ENCODE assay signal across 8 cellular contexts in genomic region chr7:105876964-105877601, GRCh38. TPM values are rescaled to one million over a fixed set of nuclear protein-coding genes. Genes with fewer than 3 reads are reported as not detected.
DNase-seq lines count a peak whose midpoint lies in the region; ATAC-seq and TF ChIP-seq lines count a peak whose summit lies in the region.

No MANE protein-coding gene starts in this region.

- H3K27ac ChIP-seq in CD8-positive, alpha-beta T cell (ENCODE audit: low read depth, low read length) = peak overlapping the region; percentile 26
- no peak overlapping the region for H3K27ac ChIP-seq in effector memory CD4-positive, alpha-beta T cell (ENCODE audit: insufficient read depth, low read length, poor library complexity, severe bottlenecking)
- H3K27ac ChIP-seq in thymus (ENCODE audit: low read depth) = no peak overlapping the region

- intact Hi-C loops in CD8-positive, alpha-beta T cell (cut with DNase I, micrococcal nuclease) = loop anchor here (1.0 to 10.0 kb wide), 19 partner anchors 20 to 1290 kb away; partner anchors contain the start of genes NAMPT (in 2 of the 2), HBP1 (in 1 of the 2), PUS7 (in 1 of the 2) and SYPL1 (in 1 of the 2)

- 4% methylated on average over 42 of the region's 42 CpGs for WGBS in thymus

- peak in 1 of 7 experiments; percentile 25 for DNase-seq in CD8-positive, alpha-beta T cell
- DNase-seq in T-cell (peak in 11 of 34 experiments; percentile 1 to 28 (median 9)), memory B cell (ENCODE audit: low spot score in 2 of 2) (peak in 1 of 2 donors; percentile 22), MV-4-11 (lab: John Stamatoyannopoulos, UW) (no peak), NCI-H774 (lab: John Stamatoyannopoulos, UW) (no peak)
- DNase-seq in effector memory CD4-positive, alpha-beta T cell = peak in 1 of 3 donors; percentile 6

- no peaks in the 10 kb centered on the region for H3K9me3 Mint-ChIP-seq in CD8-positive, alpha-beta T cell
- H3K9me3 Mint-ChIP-seq in T-cell (no peaks in the 10 kb centered on the region), memory B cell (no peaks in the 10 kb centered on the region)

- POLR2A ChIA-PET in CD8-positive, alpha-beta T cell (lab: Charles Lee) = interaction anchor here (0.7 to 2.4 kb wide), 9 partner anchors 10 to 215 kb away, joined by 3 to 10 read pairs (median 4); no protein-coding TSS in a partner anchor
- POLR2A ChIA-PET in T-cell (lab: Charles Lee) = interaction anchor here in 1 of 2 donors (0.6 to 0.7 kb wide), 2 partner anchors 15 to 339 kb away, joined by 3 to 5 read pairs; no protein-coding TSS in a partner anchor

- H3K4me1 ChIP-seq in CD8-positive, alpha-beta T cell (ENCODE audit: insufficient read depth, low read length) = peaks cover 37% of the 10 kb centered on the region
- peaks cover 9% of the 10 kb centered on the region for H3K4me1 ChIP-seq in effector memory CD4-positive, alpha-beta T cell (ENCODE audit: control insufficient read depth, insufficient read depth, low read length, poor library complexity, severe bottlenecking)
- H3K4me1 ChIP-seq in thymus (ENCODE audit: control insufficient read depth, insufficient read depth, low read length) = peaks cover 6% of the 10 kb centered on the region

- H3K4me1 Mint-ChIP-seq in CD8-positive, alpha-beta T cell (ENCODE audit: low read depth) = peaks cover 65% of the 10 kb centered on the region
- H3K4me1 Mint-ChIP-seq in T-cell (peaks cover 67 to 77% (median 71%) of the 10 kb centered on the region in 3 donors), memory B cell (peaks cover 3% of the 10 kb centered on the region)

- peaks cover 14% of the 10 kb centered on the region for H3K36me3 Mint-ChIP-seq in CD8-positive, alpha-beta T cell
- peaks cover 11% of the 10 kb centered on the region for H3K36me3 Mint-ChIP-seq in T-cell
- H3K36me3 Mint-ChIP-seq in memory B cell = no peaks in the 10 kb centered on the region

- CTCF ChIA-PET in CD8-positive, alpha-beta T cell (lab: Charles Lee) = interaction anchor here (0.6 to 3.1 kb wide), 30 partner anchors 8 to 220 kb away, joined by 3 to 18 read pairs (median 4); no protein-coding TSS in a partner anchor
- CTCF ChIA-PET in T-cell (lab: Charles Lee) = interaction anchor here (0.6 to 1.7 kb wide), 11 partner anchors 9 to 546 kb away, joined by 3 to 5 read pairs (median 3); no protein-coding TSS in a partner anchor

- no peaks in the 10 kb centered on the region for H3K9me3 ChIP-seq in CD8-positive, alpha-beta T cell (ENCODE audit: low read length)
- H3K9me3 ChIP-seq in effector memory CD4-positive, alpha-beta T cell (ENCODE audit: control insufficient read depth, low read length) = no peaks in the 10 kb centered on the region
- no peaks in the 10 kb centered on the region for H3K9me3 ChIP-seq in thymus (ENCODE audit: control insufficient read depth)

- H3K4me3 Mint-ChIP-seq in CD8-positive, alpha-beta T cell = peak overlapping the region; percentile 89
- peak overlapping the region; percentile 86 to 91 (median 88) for H3K4me3 Mint-ChIP-seq in T-cell
- peak overlapping the region; percentile 84 for H3K4me3 Mint-ChIP-seq in memory B cell

- H3K27me3 ChIP-seq in CD8-positive, alpha-beta T cell (ENCODE audit: insufficient read depth, low read length) = no peaks in the 10 kb centered on the region
- H3K27me3 ChIP-seq in effector memory CD4-positive, alpha-beta T cell (replicated peaks; ENCODE audit: control insufficient read depth, insufficient read depth, low read length, poor library complexity, severe bottlenecking) = no peaks in the 10 kb centered on the region
- H3K27me3 ChIP-seq in thymus (ENCODE audit: control insufficient read depth, insufficient read depth) = peaks cover 27% of the 10 kb centered on the region

- H3K27ac Mint-ChIP-seq in CD8-positive, alpha-beta T cell = peak overlapping the region; percentile 62
- H3K27ac Mint-ChIP-seq in T-cell = peak overlapping the region; percentile 54 to 72
- no peak overlapping the region for H3K27ac Mint-ChIP-seq in memory B cell

- ATAC-seq in CD8-positive, alpha-beta T cell = peak; percentile 6
- ATAC-seq in HG02981 (IDR thresholded peaks at IDR 0.05; ENCODE audit: unreplicated experiment) (peak; percentile 2), T-cell (replicated peaks in 1 of 4) (peak; percentile 10 to 20 (median 16)), memory B cell (ENCODE audit: low read depth) (no peak)

- no peaks in the 10 kb centered on the region for H3K27me3 Mint-ChIP-seq in CD8-positive, alpha-beta T cell (ENCODE audit: low read depth)
- H3K27me3 Mint-ChIP-seq in T-cell (no peaks in the 10 kb centered on the region), memory B cell (no peaks in the 10 kb centered on the region)

- no peaks in the 10 kb centered on the region for H3K36me3 ChIP-seq in CD8-positive, alpha-beta T cell (ENCODE audit: insufficient read depth, low read length)
- H3K36me3 ChIP-seq in effector memory CD4-positive, alpha-beta T cell (ENCODE audit: control insufficient read depth, insufficient read depth, low read length) = no peaks in the 10 kb centered on the region
- H3K36me3 ChIP-seq in thymus (ENCODE audit: control insufficient read depth, insufficient read depth) = no peaks in the 10 kb centered on the region

- H3K4me3 ChIP-seq in CD8-positive, alpha-beta T cell (ENCODE audit: low read depth, low read length) = peak overlapping the region; percentile 76
- peak overlapping the region; percentile 50 for H3K4me3 ChIP-seq in effector memory CD4-positive, alpha-beta T cell (ENCODE audit: insufficient read depth, low read depth, low read length, poor library complexity, severe bottlenecking)
- H3K4me3 ChIP-seq in thymus (ENCODE audit: low read length) = peak overlapping the region; percentile 74

- TF ChIP-seq CTCF in CD8-positive, alpha-beta T cell (IDR thresholded peaks at IDR 0.05) = no peak

RNA-seq across cellular contexts. Expression of gene ATXN7L1, which starts 0.7 kb away (rescaled TPM):
- total RNA-seq in CD8-positive, alpha-beta T cell = 10 to 100 TPM; 17.0 to 18.5 TPM
- total RNA-seq in T-cell = 10 to 100 TPM; 42.3 to 54.7 (median 47.4) TPM
- 7.8 TPM for polyA plus RNA-seq in thymus
